Comparison of ENCODE assay signal across 18 cellular contexts in genomic region chr4:88191404-88191803, GRCh38. TPM values are rescaled to one million over a fixed set of nuclear protein-coding genes. Genes with fewer than 3 reads are reported as not detected.
DNase-seq lines count a peak whose midpoint lies in the region; ATAC-seq, FAIRE-seq and TF ChIP-seq lines count a peak whose summit lies in the region.
"Had no signal": no experiment of that assay in that cellular context is flagged by ENCODE, and none has a peak within 500 bp of the region (broad histone marks: within the 10 kb centered on the region; RNA-seq: fewer than 3 reads in every experiment).

No MANE protein-coding gene starts in this region.

- no peaks in the 10 kb centered on the region for H3K27me3 ChIP-seq in HepG2 (ENCODE audit: control insufficient read depth in 1 of 2, insufficient read depth in 2 of 2, low read length in 2 of 2)
- no peaks in the 10 kb centered on the region for H3K27me3 ChIP-seq in right lobe of liver
- no peaks in the 10 kb centered on the region for H3K27me3 ChIP-seq in IMR-90 (ENCODE audit: control insufficient read depth, insufficient read depth, low read length)
- H3K27me3 ChIP-seq in mesendoderm (ENCODE audit: insufficient read depth, low read length, poor library complexity), result no peaks in the 10 kb centered on the region
- H3K27me3 ChIP-seq: BE2C had no signal

- intact Hi-C loops in HepG2 (cut with micrococcal nuclease; ENCODE audit: unreplicated experiment), result no loop called here
- intact Hi-C loops in right lobe of liver (cut with DNase I), result no loop called here
- intact Hi-C loops in IMR-90 (cut with micrococcal nuclease), result no loop called here
- intact Hi-C loops in activated CD4-positive, alpha-beta memory T cell treated with anti-CD3 and anti-CD28 coated beads for 36 hours (cut with micrococcal nuclease), result no loop called here

- FAIRE-seq in HepG2 (lab: Jason Lieb, UNC), result no peak
- FAIRE-seq: H1 had no signal

- no peak overlapping the region for H3K4me3 Mint-ChIP-seq in activated T-cell treated with anti-CD3 and anti-CD28 coated beads, Interleukin-2, amount 50 U/mL, for 4 hours
- H3K4me3 Mint-ChIP-seq in activated CD4-positive, alpha-beta memory T cell treated with anti-CD3 and anti-CD28 coated beads for 36 hours, result no peak overlapping the region
- H3K4me3 Mint-ChIP-seq: CD4-positive, alpha-beta T cell; H9 had no signal

- no peaks in the 10 kb centered on the region for H3K27me3 Mint-ChIP-seq in activated T-cell treated with anti-CD3 and anti-CD28 coated beads, Interleukin-2, amount 50 U/mL, for 4 hours (ENCODE audit: low read depth)
- H3K27me3 Mint-ChIP-seq in activated CD4-positive, alpha-beta memory T cell treated with anti-CD3 and anti-CD28 coated beads for 36 hours, result no peaks in the 10 kb centered on the region
- H3K27me3 Mint-ChIP-seq: CD4-positive, alpha-beta T cell had no signal

- ATAC-seq in HepG2, result no peak
- ATAC-seq in right lobe of liver, result no peak
- no peak for ATAC-seq in IMR-90 (ENCODE audit: low read depth)
- no peak for ATAC-seq in activated T-cell treated with anti-CD3 and anti-CD28 coated beads, Interleukin-2, amount 50 U/mL, for 4 hours

- H3K36me3 ChIP-seq in HepG2 (replicated peaks in 1 of 2; ENCODE audit: control insufficient read depth in 1 of 2, insufficient read depth in 2 of 2, low read length in 2 of 2) (no peaks in the 10 kb centered on the region), right lobe of liver (no peaks in the 10 kb centered on the region), IMR-90 (ENCODE audit: control insufficient read depth, insufficient read depth, low read length) (no peaks in the 10 kb centered on the region), mesendoderm (ENCODE audit: control insufficient read depth, insufficient read depth, low read length) (no peaks in the 10 kb centered on the region)
- H3K36me3 ChIP-seq: BE2C had no signal

- TF ChIP-seq POLR2A in HepG2 (IDR thresholded peaks at IDR 0.05; ENCODE audit: insufficient read depth in 1 of 2, low read depth in 2 of 2, low read length in 2 of 2) (no peak), right lobe of liver (IDR thresholded peaks at IDR 0.05) (no peak), IMR-90 (IDR thresholded peaks at IDR 0.05; ENCODE audit: low read depth, low read length) (no peak)

- H2AFZ ChIP-seq in HepG2 (ENCODE audit: low read length) (no peak overlapping the region), IMR-90 (replicated peaks; ENCODE audit: low read length, poor library complexity) (no peak overlapping the region)

- no peak overlapping the region for H3K27ac ChIP-seq in HepG2 (ENCODE audit: extremely low read length, insufficient read depth, low read length)
- no peak overlapping the region for H3K27ac ChIP-seq in right lobe of liver
- no peak overlapping the region for H3K27ac ChIP-seq in IMR-90 (ENCODE audit: insufficient read depth, low read length)
- peak overlapping the region; percentile 44 for H3K27ac ChIP-seq in VCaP
- H3K27ac ChIP-seq in mesendoderm (ENCODE audit: low read depth, low read length), result no peak overlapping the region

- H3K9me3 ChIP-seq in HepG2 (ENCODE audit: low read length) (no peaks in the 10 kb centered on the region), right lobe of liver (no peaks in the 10 kb centered on the region), IMR-90 (ENCODE audit: control insufficient read depth, insufficient read depth, low read length) (no peaks in the 10 kb centered on the region)
- H3K9me3 ChIP-seq: BE2C had no signal

- TF ChIP-seq EP300 in HepG2 (IDR thresholded peaks at IDR 0.05; ENCODE audit: low read depth in 2 of 2, low read length in 2 of 2), result no peak
- no peak for TF ChIP-seq EP300 in HepG2 (CRISPR knock-in tag; IDR thresholded peaks at IDR 0.05; ENCODE audit: borderline replicate concordance)

- 35% methylated on average over 3 of the region's 3 CpGs for WGBS in HepG2 (ENCODE audit: low lambda C conversion rate)
- 62% methylated on average over 3 of the region's 3 CpGs for WGBS in right lobe of liver (ENCODE audit: insufficient coverage, low coverage, low lambda C conversion rate, missing lambda C conversion rate)
- no CpG with 5 or more reads among the region's 3 CpGs for WGBS in IMR-90 (ENCODE audit: extremely low coverage in 2 of 2, insufficient read length in 1 of 2), 2 experiments
- no CpG with 5 or more reads among the region's 3 CpGs for WGBS in mesendoderm (ENCODE audit: extremely low coverage, insufficient coverage, low lambda C conversion rate)

- no peak overlapping the region for H3K4me2 ChIP-seq in HepG2 (ENCODE audit: low read depth, low read length)
- H3K4me2 ChIP-seq in IMR-90 (ENCODE audit: low read depth, low read length), result no peak overlapping the region
- no peak overlapping the region for H3K4me2 ChIP-seq in mesendoderm (ENCODE audit: low read length)

- H2BK5ac ChIP-seq in IMR-90 (ENCODE audit: low read depth, low read length, poor library complexity, severe bottlenecking), result no peak overlapping the region
- H2BK5ac ChIP-seq in mesendoderm (ENCODE audit: low read length), result no peak overlapping the region

- H3K79me1 ChIP-seq in IMR-90 (ENCODE audit: low read depth in 1 of 2, low read length in 2 of 2), result no peaks in the 10 kb centered on the region
- no peaks in the 10 kb centered on the region for H3K79me1 ChIP-seq in mesendoderm (ENCODE audit: low read length)

- H4K20me1 ChIP-seq in HepG2 (ENCODE audit: insufficient read depth, low read length) (no peaks in the 10 kb centered on the region), IMR-90 (ENCODE audit: insufficient read depth, low read length) (no peaks in the 10 kb centered on the region)

- TF ChIP-seq CTCF in HepG2 (CRISPR knock-in tag; IDR thresholded peaks at IDR 0.05) (no peak), right lobe of liver (IDR thresholded peaks at IDR 0.05) (no peak), IMR-90 (conservative IDR thresholded peaks at IDR 0.05; ENCODE audit: low read depth, low read length) (no peak), VCaP (conservative IDR thresholded peaks at IDR 0.05) (no peak)

- in situ Hi-C loops in HepG2 (cut with HindIII; ENCODE audit: extremely low pct_ligation_motif_present, low pct_unique_long_range_greater_than_20kb), result no loop called here
- in situ Hi-C loops in IMR-90 (cut with MboI; ENCODE audit: low sequenced_read_pairs), result no loop called here

- no peaks in the 10 kb centered on the region for H3K9me1 ChIP-seq in IMR-90 (ENCODE audit: insufficient read depth, low read length)

- BruUV-seq in HepG2 (replicated peaks; lab: Mats Ljungman, UMichigan) (no TSS peak), IMR-90 (replicated peaks; lab: Mats Ljungman, UMichigan) (no TSS peak)

- no peak overlapping the region for H4K5ac ChIP-seq in IMR-90 (ENCODE audit: low read depth, low read length)
- no peak overlapping the region for H4K5ac ChIP-seq in mesendoderm (ENCODE audit: low read length)

- no peak overlapping the region for H2BK20ac ChIP-seq in IMR-90 (ENCODE audit: low read depth, low read length)

- H3K4me3 ChIP-seq in HepG2 (replicated peaks in 1 of 3; ENCODE audit: insufficient read depth in 1 of 3, low read depth in 2 of 3, low read length in 3 of 3) (no peak overlapping the region), right lobe of liver (no peak overlapping the region), IMR-90 (ENCODE audit: insufficient read depth, low read depth, low read length) (no peak overlapping the region), mesendoderm (ENCODE audit: low read length) (no peak overlapping the region)

- H3K18ac ChIP-seq in IMR-90 (ENCODE audit: low read depth, low read length) (no peak overlapping the region), mesendoderm (ENCODE audit: low read length) (no peak overlapping the region)

- no peak overlapping the region for H3K9ac ChIP-seq in HepG2 (ENCODE audit: insufficient read depth, low read depth, low read length)
- no peak overlapping the region for H3K9ac ChIP-seq in IMR-90 (ENCODE audit: low read depth, low read length)
- H3K9ac ChIP-seq in mesendoderm (ENCODE audit: low read length), result no peak overlapping the region

- POLR2A ChIA-PET in HepG2 (lab: Yijun Ruan, JAX) (no interaction called here), IMR-90 (lab: Charles Lee; ENCODE audit: unreplicated experiment) (no interaction called here)
- POLR2A ChIA-PET in activated CD4-positive, alpha-beta memory T cell treated with anti-CD3 and anti-CD28 coated beads for 36 hours (lab: Charles Lee), result no interaction called here

- H3K4ac ChIP-seq in IMR-90 (ENCODE audit: low read depth, low read length) (no peak overlapping the region), mesendoderm (ENCODE audit: low read depth, low read length) (no peak overlapping the region)

- peaks cover 7% of the 10 kb centered on the region for H3K4me1 Mint-ChIP-seq in activated T-cell treated with anti-CD3 and anti-CD28 coated beads, Interleukin-2, amount 50 U/mL, for 4 hours (ENCODE audit: low read depth)
- H3K4me1 Mint-ChIP-seq in activated CD4-positive, alpha-beta memory T cell treated with anti-CD3 and anti-CD28 coated beads for 36 hours (ENCODE audit: low read depth), result peaks cover 18% of the 10 kb centered on the region

- H3K23ac ChIP-seq in IMR-90 (ENCODE audit: low read depth, low read length) (no peak overlapping the region), mesendoderm (ENCODE audit: low read length) (no peak overlapping the region)

- H2BK15ac ChIP-seq in IMR-90 (ENCODE audit: low read depth, low read length) (no peak overlapping the region), mesendoderm (replicated peaks; ENCODE audit: low read depth) (no peak overlapping the region)

- no peak overlapping the region for H3K14ac ChIP-seq in IMR-90 (replicated peaks; ENCODE audit: low read depth, low read length)

- H2AK5ac ChIP-seq in IMR-90 (ENCODE audit: low read depth, low read length) (no peak overlapping the region), mesendoderm (ENCODE audit: low read length) (no peak overlapping the region)

- H3K9me3 Mint-ChIP-seq in activated T-cell treated with anti-CD3 and anti-CD28 coated beads, Interleukin-2, amount 50 U/mL, for 4 hours, result no peaks in the 10 kb centered on the region
- no peaks in the 10 kb centered on the region for H3K9me3 Mint-ChIP-seq in activated CD4-positive, alpha-beta memory T cell treated with anti-CD3 and anti-CD28 coated beads for 36 hours
- H3K9me3 Mint-ChIP-seq: CD4-positive, alpha-beta T cell; H9 had no signal

- dilution Hi-C loops in IMR-90 (cut with HindIII; ENCODE audit: low sequenced_read_pairs, unreplicated experiment), result no loop called here

- H2BK120ac ChIP-seq in IMR-90 (ENCODE audit: low read depth, low read length) (no peak overlapping the region), mesendoderm (ENCODE audit: low read depth, low read length) (no peak overlapping the region)

- peaks cover 50% of the 10 kb centered on the region for H3K4me1 ChIP-seq in HepG2 (ENCODE audit: insufficient read depth, low read length)
- H3K4me1 ChIP-seq in right lobe of liver, result no peaks in the 10 kb centered on the region
- H3K4me1 ChIP-seq in IMR-90 (ENCODE audit: control insufficient read depth, insufficient read depth, low read length), result no peaks in the 10 kb centered on the region
- peaks cover 2% of the 10 kb centered on the region for H3K4me1 ChIP-seq in mesendoderm (ENCODE audit: control insufficient read depth, low read depth, low read length)
- H3K4me1 ChIP-seq: BE2C had no signal

- no peak overlapping the region for H3K27ac Mint-ChIP-seq in activated CD4-positive, alpha-beta memory T cell treated with anti-CD3 and anti-CD28 coated beads for 36 hours
- H3K27ac Mint-ChIP-seq: CD4-positive, alpha-beta T cell; H9 had no signal

- CTCF ChIA-PET in HepG2 (lab: Yijun Ruan, JAX; ENCODE audit: low intra/inter-chr PET ratio, low total read pairs) (no interaction called here), IMR-90 (lab: Yijun Ruan, JAX) (interaction anchor here (2.1 kb wide), 1 partner anchor 158 kb away, joined by 7 read pairs; no protein-coding TSS in a partner anchor)
- CTCF ChIA-PET in activated CD4-positive, alpha-beta memory T cell treated with anti-CD3 and anti-CD28 coated beads for 36 hours (lab: Charles Lee), result no interaction called here

- H3K56ac ChIP-seq in IMR-90 (ENCODE audit: extremely low read depth, insufficient read depth, low read length) (no peak overlapping the region), mesendoderm (ENCODE audit: low read length) (no peak overlapping the region)

- no peaks in the 10 kb centered on the region for H3K79me2 ChIP-seq in HepG2 (ENCODE audit: insufficient read depth, low read length)
- H3K79me2 ChIP-seq in mesendoderm (ENCODE audit: control insufficient read depth, insufficient read depth, low read length), result no peaks in the 10 kb centered on the region

- no peak for DNase-seq in HepG2 (ENCODE audit: low spot score)
- no peak for DNase-seq in right lobe of liver
- peak; percentile 17 for DNase-seq in IMR-90
- DNase-seq in activated T-cell treated with anti-CD3 and anti-CD28 coated beads, Interleukin-2, amount 50 U/mL, for 4 hours, result no peak
- no peak for DNase-seq in activated CD4-positive, alpha-beta memory T cell treated with anti-CD3 and anti-CD28 coated beads for 36 hours
- DNase-seq in mesendoderm, result no peak
- no peak for DNase-seq in RPMI8226
- DNase-seq: ACHN; BE2C; C1 segment of cervical spinal cord; CD4-positive, alpha-beta T cell; DMS153; DMS79; GF-D8; H9; KBM-7 had no signal

- H4K8ac ChIP-seq in IMR-90 (ENCODE audit: low read depth in 2 of 2, low read length in 2 of 2) (no peak overlapping the region), mesendoderm (ENCODE audit: low read depth, low read length) (no peak overlapping the region)

- H4K91ac ChIP-seq in IMR-90 (ENCODE audit: insufficient read depth, low read depth, low read length), result no peak overlapping the region

- H3K36me3 Mint-ChIP-seq in activated T-cell treated with anti-CD3 and anti-CD28 coated beads, Interleukin-2, amount 50 U/mL, for 4 hours (ENCODE audit: insufficient read depth), result no peaks in the 10 kb centered on the region
- H3K36me3 Mint-ChIP-seq in activated CD4-positive, alpha-beta memory T cell treated with anti-CD3 and anti-CD28 coated beads for 36 hours, result no peaks in the 10 kb centered on the region

- H2AK9ac ChIP-seq in IMR-90 (replicated peaks; ENCODE audit: low read depth, low read length, poor library complexity), result no peak overlapping the region

- TF ChIP-seq RAD21 in HepG2 (CRISPR knock-in tag; IDR thresholded peaks at IDR 0.05) (no peak), IMR-90 (IDR thresholded peaks at IDR 0.05; ENCODE audit: low read length) (no peak)

RNA-seq across cellular contexts. Expression of gene ABCG2, which starts 33.0 kb away (rescaled TPM):
- total RNA-seq in HepG2 (2016; rRNA removed; fragmentation: Illumina TruSeq; extraction: Trizol) (13.2 and 15.7 TPM in 2 replicates), right lobe of liver (10 to 100 TPM in 2 of 6 experiments, 1 to 10 TPM in 4; 6.4 to 11.4 (median 8.1) TPM), IMR-90 (2012; rRNA removed) (1.1 and 1.4 TPM in 2 replicates)
- total RNA-seq in HepG2 (2016; cell fraction: cytosol; rRNA removed; fragmentation: Illumina TruSeq; extraction: Trizol; ENCODE audit: low read depth), result 7.0 and 9.3 TPM in 2 replicates
- 11.3 and 14.3 TPM in 2 replicates for total RNA-seq in HepG2 (2016; cell fraction: insoluble cytoplasmic fraction; rRNA removed; fragmentation: Illumina TruSeq; extraction: Trizol)
- total RNA-seq in HepG2 (2016; cell fraction: membrane; rRNA removed; fragmentation: Illumina TruSeq; extraction: Trizol), result 8.6 and 9.3 TPM in 2 replicates
- 9.2 and 11.9 TPM in 2 replicates for total RNA-seq in HepG2 (2016; cell fraction: nucleus; rRNA removed; fragmentation: Illumina TruSeq; extraction: Trizol)
- polyA plus RNA-seq in HepG2 (2011; rRNA removed) (7.4 and 10.0 TPM in 2 replicates), IMR-90 (2012; rRNA removed) (0.27 and 0.50 TPM in 2 replicates)
- 6.8 TPM in 2 replicates for polyA plus RNA-seq in HepG2 (2011; cell fraction: cytosol; rRNA removed)
- polyA plus RNA-seq in HepG2 (2011; cell fraction: nucleus; rRNA removed), result 2.7 and 2.9 TPM in 2 replicates
- 8.1 and 8.6 TPM in 2 replicates for polyA plus RNA-seq in HepG2 (2012)
- 2.6 and 2.9 TPM in 2 replicates for polyA plus RNA-seq in HepG2 (2016; cell fraction: cytosol; fragmentation: Illumina TruSeq; extraction: Trizol; ENCODE audit: low read depth)
- 6.5 and 8.8 TPM in 2 replicates for polyA plus RNA-seq in HepG2 (2016; cell fraction: insoluble cytoplasmic fraction; fragmentation: Illumina TruSeq; extraction: Trizol; ENCODE audit: low read depth)
- 3.4 and 3.6 TPM in 2 replicates for polyA plus RNA-seq in HepG2 (2016; cell fraction: membrane; fragmentation: Illumina TruSeq; extraction: Trizol; ENCODE audit: low read depth)
- 7.0 and 10.3 TPM in 2 replicates for polyA plus RNA-seq in HepG2 (2016; cell fraction: nucleus; fragmentation: Illumina TruSeq; extraction: Trizol; ENCODE audit: insufficient read depth, low read depth)
- 6.0 and 8.6 TPM in 2 replicates for polyA minus RNA-seq in HepG2 (2011; rRNA and poly(A)+ RNA removed; ENCODE audit: low replicate concordance)
- 8.2 and 9.8 TPM in 2 replicates for polyA minus RNA-seq in HepG2 (2011; cell fraction: cytosol; rRNA and poly(A)+ RNA removed)
- 7.9 and 9.6 TPM in 2 replicates for polyA minus RNA-seq in HepG2 (2011; cell fraction: nucleus; rRNA and poly(A)+ RNA removed)
- 0.14 and 0.22 TPM in 2 replicates for polyA plus RNA-seq in IMR-90 (2012; cell fraction: cytosol; rRNA removed)
- 0.15 and 0.34 TPM in 2 replicates for polyA plus RNA-seq in IMR-90 (2012; cell fraction: nucleus; rRNA removed; ENCODE audit: low replicate concordance)
- total RNA-seq in activated T-cell treated with anti-CD3 and anti-CD28 coated beads, Interleukin-2, amount 50 U/mL, for 4 hours, result under 1 TPM; 0.24 to 0.71 (median 0.49) TPM
- under 1 TPM; 0.75 to 0.81 TPM for total RNA-seq in activated CD4-positive, alpha-beta memory T cell treated with anti-CD3 and anti-CD28 coated beads for 36 hours
- polyA plus RNA-seq in mesendoderm (2013, experiment 1 of 2), result 19.2 TPM
- polyA plus RNA-seq in mesendoderm (2013, experiment 2 of 2), result 19.5 TPM
- total RNA-seq: CD4-positive, alpha-beta T cell had no signal
